In genomic region chr12:79085106-79085682, GRCh38 we compare ENCODE assay signal across 27 cellular contexts.
DNase-seq lines count a peak whose midpoint lies in the region; ATAC-seq, FAIRE-seq and TF ChIP-seq lines count a peak whose summit lies in the region.
"Had no signal": no experiment of that assay in that cellular context is flagged by ENCODE, and none has a peak within 500 bp of the region (broad histone marks: within the 10 kb centered on the region; RNA-seq: fewer than 3 reads in every experiment).

No MANE protein-coding gene starts in this region.

- ATAC-seq in GM19025 (IDR thresholded peaks at IDR 0.05; ENCODE audit: low read depth, unreplicated experiment) (peak; percentile 66), GM23338 (no peak; the same call in 2 of the 3 replicates), HG03097 (IDR thresholded peaks at IDR 0.05; ENCODE audit: low FRiP score, unreplicated experiment) (peak; percentile 46)
- ATAC-seq: psoas muscle; stimulated activated naive B cell treated with anti-CD40 and anti-IgM and Interleukin-4, amounts not matched to agents 10 μg/mL and 1 μg/mL and 100 μg/mL, for 72 hours had no signal

- H3K79me2 ChIP-seq in GM23338 (replicated peaks; ENCODE audit: insufficient read depth) (0 out of 2 replicates have a peak, but pooled peaks cover 5% of the 10 kb centered on the region), H1 (ENCODE audit: control insufficient read depth in 1 of 2, insufficient read depth in 2 of 2, low read length in 2 of 2) (no peaks in the 10 kb centered on the region)

- no peak for FAIRE-seq in H1 (lab: Jason Lieb, UNC)
- FAIRE-seq: keratinocyte, RCC 7860 had no signal

- no peak for TF ChIP-seq POLR2A in H1 (IDR thresholded peaks at IDR 0.05; ENCODE audit: control extremely low read depth in 1 of 2, low read depth in 2 of 2, low read length in 2 of 2)

- H3K9ac ChIP-seq in H1 (replicated peaks in 1 of 4; ENCODE audit: extremely low read depth in 1 of 4, low read depth in 3 of 4, low read length in 3 of 4) = no peak overlapping the region

- peak overlapping the region; percentile 13 for H3K27ac Mint-ChIP-seq in GM23338
- H3K27ac Mint-ChIP-seq: activated CD4-positive, alpha-beta memory T cell treated with anti-CD3 and anti-CD28 coated beads, Interleukin-2, amount 10 ng/mL, durations not matched to agents 7 days and 5 days; CD4-positive, alpha-beta T cell; stimulated activated naive B cell treated with anti-CD40 and anti-IgM and Interleukin-4, amounts not matched to agents 10 μg/mL and 1 μg/mL and 100 μg/mL, for 72 hours had no signal

- 92% methylated on average over 2 of the region's 2 CpGs; no CpG with 5 or more reads in 1 of the 2 experiments for WGBS in H1 (ENCODE audit: extremely low coverage in 1 of 2, insufficient coverage in 1 of 2, insufficient read length in 1 of 2, insufficient replicate concordance in 2 of 2, low coverage in 1 of 2, low lambda C conversion rate in 2 of 2, missing lambda C conversion rate in 1 of 2), 2 experiments

- DNase-seq in GM23338 (ENCODE audit: low spot score) (no peak), H1 (ENCODE audit: low read depth in 1 of 2, low spot score in 2 of 2) (no peak), H7 (no peak), cerebellar nuclear complex (lab: John Stamatoyannopoulos, UW) (no peak), posterior vena cava (ENCODE audit: low spot score) (no peak)
- DNase-seq in effector memory CD4-positive, alpha-beta T cell = no peak
- DNase-seq: activated CD4-positive, alpha-beta memory T cell treated with anti-CD3 and anti-CD28 coated beads, Interleukin-2, amount 10 ng/mL, durations not matched to agents 7 days and 5 days; activated gamma-delta T cell treated with Interleukin-2 at 50 U/mL for 16 hours; activated T-cell treated with anti-CD3 and anti-CD28 coated beads for 4 hours; CD4-positive, alpha-beta T cell; central memory CD4-positive, alpha-beta T cell; foreskin fibroblast; hippocampal formation; Kasumi-1; NCI-H1048; NCI-H2029 treated with DMSO at 0.1 percent for 48 hours; psoas muscle; stimulated activated CD4-positive, alpha-beta T cell treated with anti-CD3 and anti-CD28 coated beads, Interleukin-1b, Interleukin-23, amount 100 ng/mL, for 48 hours; stimulated activated naive B cell treated with anti-CD40 and anti-IgM and Interleukin-4, amounts not matched to agents 10 μg/mL and 1 μg/mL and 100 μg/mL, for 72 hours; tibial artery had no signal

- TF ChIP-seq CTCF in GM23338 (conservative IDR thresholded peaks at IDR 0.05; ENCODE audit: low read depth in 2 of 2) (no peak), H1 (IDR thresholded peaks at IDR 0.05; ENCODE audit: control extremely low read depth in 1 of 3, insufficient read depth in 1 of 3, low read depth in 1 of 3, low read length in 3 of 3) (no peak)

- H3K36me3 ChIP-seq in GM23338 (ENCODE audit: insufficient read depth) (no peaks in the 10 kb centered on the region), H1 (ENCODE audit: control insufficient read depth in 2 of 4, insufficient read depth in 4 of 4, low read length in 3 of 4) (no peaks in the 10 kb centered on the region), H7 (replicated peaks; ENCODE audit: control insufficient read depth, insufficient read depth, low read length) (no peaks in the 10 kb centered on the region)
- H3K36me3 ChIP-seq in effector memory CD4-positive, alpha-beta T cell (ENCODE audit: control insufficient read depth, insufficient read depth, low read length) = no peaks in the 10 kb centered on the region
- H3K36me3 ChIP-seq: HAP-1, tibial artery had no signal

- no peak overlapping the region for H2BK15ac ChIP-seq in H1 (ENCODE audit: low read length)

- H3K27ac ChIP-seq in GM23338 (ENCODE audit: low read depth) = peak overlapping the region; percentile 14; the same call in 1 of the 2 replicates
- H3K27ac ChIP-seq in H1 (ENCODE audit: low read depth, low read length) = no peak overlapping the region
- no peak overlapping the region for H3K27ac ChIP-seq in effector memory CD4-positive, alpha-beta T cell (ENCODE audit: insufficient read depth, low read length, poor library complexity, severe bottlenecking)
- H3K27ac ChIP-seq: psoas muscle, SJSA1, tibial artery had no signal

- peak overlapping the region; percentile 25; the same call in 1 of the 2 replicates for H3K4me3 ChIP-seq in GM23338
- H3K4me3 ChIP-seq in H1 (ENCODE audit: extremely low read depth in 1 of 4, insufficient read depth in 2 of 4, low read depth in 3 of 4, low read length in 4 of 4) = peak overlapping the region in 1 of 4 experiments; percentile 12; a peak in 1 of 8 replicates
- no peak overlapping the region for H3K4me3 ChIP-seq in H7 (ENCODE audit: insufficient read depth, low read depth, low read length)
- no peak overlapping the region for H3K4me3 ChIP-seq in effector memory CD4-positive, alpha-beta T cell (ENCODE audit: insufficient read depth, low read depth, low read length, poor library complexity, severe bottlenecking)
- H3K4me3 ChIP-seq: HAP-1, lung, psoas muscle, SJSA1, tibial artery had no signal

- H3K4me1 ChIP-seq in GM23338 (ENCODE audit: insufficient read depth) (peaks cover 43% of the 10 kb centered on the region), H1 (replicated peaks in 1 of 4; ENCODE audit: control insufficient read depth in 3 of 4, insufficient read depth in 4 of 4, low read length in 3 of 4) (peaks cover 0 to 11% (median 6%) of the 10 kb centered on the region in 4 experiments; a peak in 4 of 7 replicates)
- no peaks in the 10 kb centered on the region for H3K4me1 ChIP-seq in effector memory CD4-positive, alpha-beta T cell (ENCODE audit: control insufficient read depth, insufficient read depth, low read length, poor library complexity, severe bottlenecking)
- H3K4me1 ChIP-seq: psoas muscle, SJSA1, tibial artery had no signal

- no peaks in the 10 kb centered on the region for H3K36me3 Mint-ChIP-seq in GM23338 (ENCODE audit: low read depth)
- H3K36me3 Mint-ChIP-seq: stimulated activated naive B cell treated with anti-CD40 and anti-IgM and Interleukin-4, amounts not matched to agents 10 μg/mL and 1 μg/mL and 100 μg/mL, for 72 hours had no signal

- H3K9me3 ChIP-seq in H1 (ENCODE audit: insufficient read depth in 2 of 2, low read depth in 1 of 2, low read length in 1 of 2) = no peaks in the 10 kb centered on the region
- no peaks in the 10 kb centered on the region for H3K9me3 ChIP-seq in effector memory CD4-positive, alpha-beta T cell (ENCODE audit: control insufficient read depth, low read length)
- H3K9me3 ChIP-seq: HAP-1, psoas muscle, SJSA1, tibial artery had no signal

- no peak overlapping the region for H3K14ac ChIP-seq in H1 (ENCODE audit: insufficient read length)

- H3K18ac ChIP-seq in H1 (ENCODE audit: extremely low read depth, low read length) = no peak overlapping the region

- no peak overlapping the region for H3K23ac ChIP-seq in H1 (ENCODE audit: insufficient read length)

- H3K4me1 Mint-ChIP-seq in GM23338 = peaks cover 39% of the 10 kb centered on the region
- H3K4me1 Mint-ChIP-seq: activated CD4-positive, alpha-beta memory T cell treated with anti-CD3 and anti-CD28 coated beads, Interleukin-2, amount 10 ng/mL, durations not matched to agents 7 days and 5 days had no signal

- H2BK120ac ChIP-seq in H1 (replicated peaks; ENCODE audit: low read depth, low read length) = no peak overlapping the region

- no peak overlapping the region for H4K5ac ChIP-seq in H1 (ENCODE audit: insufficient read length, low read depth, low read length)

- H3K4me2 ChIP-seq in GM23338 (peak overlapping the region; percentile 69), H1 (ENCODE audit: insufficient read depth in 1 of 2, low read depth in 2 of 2, low read length in 2 of 2) (0 out of 4 replicates have a peak overlapping the region, but pooled peaks have one; percentile 26 to 33)

- no peak overlapping the region for H3K56ac ChIP-seq in H1 (replicated peaks; ENCODE audit: insufficient read length, low read depth, low read length)

- H2BK5ac ChIP-seq in H1 (ENCODE audit: low read depth, low read length) = no peak overlapping the region

- H3K27me3 Mint-ChIP-seq in GM23338 (ENCODE audit: insufficient read depth, low read depth, poor library complexity) = no peaks in the 10 kb centered on the region
- H3K27me3 Mint-ChIP-seq: activated CD4-positive, alpha-beta memory T cell treated with anti-CD3 and anti-CD28 coated beads, Interleukin-2, amount 10 ng/mL, durations not matched to agents 7 days and 5 days; CD4-positive, alpha-beta T cell; stimulated activated naive B cell treated with anti-CD40 and anti-IgM and Interleukin-4, amounts not matched to agents 10 μg/mL and 1 μg/mL and 100 μg/mL, for 72 hours had no signal

- H2BK20ac ChIP-seq in H1 (ENCODE audit: low read length) = no peak overlapping the region

- no peaks in the 10 kb centered on the region for H3K79me1 ChIP-seq in H1 (ENCODE audit: low read depth, low read length)

- H3K4me3 Mint-ChIP-seq in GM23338 = peak overlapping the region; percentile 17; the same call in 1 of the 3 replicates
- H3K4me3 Mint-ChIP-seq: activated CD4-positive, alpha-beta memory T cell treated with anti-CD3 and anti-CD28 coated beads, Interleukin-2, amount 10 ng/mL, durations not matched to agents 7 days and 5 days; CD4-positive, alpha-beta T cell; stimulated activated naive B cell treated with anti-CD40 and anti-IgM and Interleukin-4, amounts not matched to agents 10 μg/mL and 1 μg/mL and 100 μg/mL, for 72 hours had no signal

- H2AK5ac ChIP-seq in H1 (ENCODE audit: low read depth, low read length) = no peak overlapping the region

- POLR2A ChIA-PET in H1 (lab: Charles Lee; ENCODE audit: partially characterized antibody) = no interaction called here

- CTCF ChIA-PET in H1 (lab: Charles Lee; ENCODE audit: partially characterized antibody) = no interaction called here

- no peaks in the 10 kb centered on the region for H3K9me2 ChIP-seq in GM23338 (ENCODE audit: insufficient read depth)

- H4K20me1 ChIP-seq in GM23338 (replicated peaks; ENCODE audit: insufficient read depth) (no peaks in the 10 kb centered on the region), H1 (replicated peaks in 1 of 2; ENCODE audit: control insufficient read depth in 1 of 2, insufficient read depth in 2 of 2, low read length in 2 of 2) (no peaks in the 10 kb centered on the region)

- H3K27me3 ChIP-seq in GM23338 (ENCODE audit: insufficient read depth) (no peaks in the 10 kb centered on the region), H1 (replicated peaks in 1 of 4; ENCODE audit: control insufficient read depth in 3 of 4, extremely low read depth in 1 of 4, insufficient read depth in 3 of 4, low read length in 3 of 4) (no peaks in the 10 kb centered on the region), H7 (ENCODE audit: control insufficient read depth, insufficient read depth, low read length) (no peaks in the 10 kb centered on the region)
- H3K27me3 ChIP-seq in effector memory CD4-positive, alpha-beta T cell (replicated peaks; ENCODE audit: control insufficient read depth, insufficient read depth, low read length, poor library complexity, severe bottlenecking) = no peaks in the 10 kb centered on the region
- H3K27me3 ChIP-seq: SJSA1, tibial artery had no signal

- no peak overlapping the region for H4K8ac ChIP-seq in H1 (ENCODE audit: extremely low read depth, insufficient read depth, low read length)

- no peaks in the 10 kb centered on the region for H3K9me3 Mint-ChIP-seq in GM23338
- H3K9me3 Mint-ChIP-seq: stimulated activated naive B cell treated with anti-CD40 and anti-IgM and Interleukin-4, amounts not matched to agents 10 μg/mL and 1 μg/mL and 100 μg/mL, for 72 hours had no signal

- H4K91ac ChIP-seq in H1 (replicated peaks; ENCODE audit: insufficient read length, low read length) = no peak overlapping the region

- H2AFZ ChIP-seq in GM23338 = no peak overlapping the region
- H2AFZ ChIP-seq in H1 (ENCODE audit: low read length) = no peak overlapping the region

- no peak overlapping the region for H2BK12ac ChIP-seq in H1 (ENCODE audit: low read depth, low read length)

- intact Hi-C loops in posterior vena cava (cut with DNase I) = no loop called here

- H3F3A ChIP-seq in GM23338 (replicated peaks; ENCODE audit: low read depth) = no peaks in the 10 kb centered on the region

- no peak overlapping the region for H3K4ac ChIP-seq in H1 (replicated peaks; ENCODE audit: insufficient read length, low read depth, low read length)

- no peak for TF ChIP-seq RAD21 in H1 (IDR thresholded peaks at IDR 0.05 in 1 of 2, conservative IDR thresholded peaks at IDR 0.05 in 1 of 2; ENCODE audit: low read depth in 2 of 2, low read length in 2 of 2)

- H3K23me2 ChIP-seq in H1 (ENCODE audit: low read depth, low read length) = no peaks in the 10 kb centered on the region; the same call in 1 of the 2 replicates

- TF ChIP-seq EP300 in H1 (IDR thresholded peaks at IDR 0.05; ENCODE audit: borderline replicate concordance in 1 of 2, low read depth in 2 of 2, low read length in 2 of 2) = no peak
